Comparison of ENCODE assay signal across 28 cellular contexts in genomic region chr12:44689587-44689986, GRCh38.
"Had no signal": no experiment of that assay in that cellular context is flagged by ENCODE, and none has a peak within 500 bp of the region (broad histone marks: within the 10 kb centered on the region; RNA-seq: fewer than 3 reads in every experiment).

No MANE protein-coding gene starts in this region.

- H3K27ac ChIP-seq: epithelial cell of prostate, esophagus squamous epithelium, gastroesophageal sphincter, hepatocyte, left ventricle myocardium inferior, lower lobe of right lung, parathyroid adenoma, psoas muscle, right lobe of liver, tibial nerve, upper lobe of right lung, vagina had no signal

- H3K36me3 Mint-ChIP-seq: memory B cell; stimulated activated memory B cell treated with anti-CD40 and anti-IgM and Interleukin-4, amounts not matched to agents 10 μg/mL and 1 μg/mL and 100 μg/mL, for 72 hours had no signal

- H3K9me3 ChIP-seq: esophagus squamous epithelium, gastroesophageal sphincter, lower lobe of right lung, psoas muscle, right lobe of liver, upper lobe of right lung, vagina had no signal

- H3K27ac Mint-ChIP-seq: dendritic cell treated with granulocyte-macrophage colony-stimulating factor and Interleukin-4, amounts not matched to agents 40 ng/mL and 50 ng/mL, for 4 days; effector memory CD8-positive, alpha-beta T cell; memory B cell; natural killer cell treated with Interleukin-12 subunit alpha and Interleukin-12 subunit beta and Interleukin-15 and Interleukin-18, amount 100 ng/mL, for 72 hours; stimulated activated memory B cell treated with anti-CD40 and anti-IgM and Interleukin-4, amounts not matched to agents 10 μg/mL and 1 μg/mL and 100 μg/mL, for 72 hours; stimulated activated naive CD8-positive, alpha-beta T cell treated with anti-CD3 and anti-CD28 coated beads, Interleukin-15, Interleukin-2, amounts not matched to agents 100 ng/mL and 50 ng/mL, for 24 hours had no signal

- H3K4me1 ChIP-seq: esophagus squamous epithelium, gastroesophageal sphincter, left ventricle myocardium inferior, lower lobe of right lung, parathyroid adenoma, psoas muscle, right lobe of liver, tibial nerve, upper lobe of right lung, vagina had no signal

- H3K4me2 ChIP-seq: hepatocyte had no signal

- H3K4me3 ChIP-seq: esophagus squamous epithelium, gastroesophageal sphincter, hepatocyte, left ventricle myocardium inferior, lower lobe of right lung, psoas muscle, right lobe of liver, tibial nerve, upper lobe of right lung, vagina had no signal

- DNase-seq: effector memory CD8-positive, alpha-beta T cell; esophagus squamous epithelium; foreskin fibroblast; head of caudate nucleus; kidney; left cardiac atrium; left ventricle myocardium inferior; lower lobe of right lung; midbrain; occipital lobe; psoas muscle; retina; right lobe of liver; stimulated activated CD4-positive, alpha-beta T cell treated with anti-CD3 and anti-CD28 coated beads, Interleukin-15, amount 100 ng/mL, for 24 hours; stimulated activated CD4-positive, alpha-beta T cell treated with anti-CD3 and anti-CD28 coated beads, Interleukin-1b, Interleukin-23, amount 100 ng/mL, for 48 hours; stimulated activated CD4-positive, alpha-beta T cell treated with anti-CD3 and anti-CD28 coated beads, Interleukin-4, amount 100 ng/mL, for 24 hours; upper lobe of right lung had no signal

- H2AFZ ChIP-seq: hepatocyte, parathyroid adenoma had no signal

- H3K27me3 ChIP-seq: esophagus squamous epithelium, gastroesophageal sphincter, hepatocyte, right lobe of liver, tibial nerve, upper lobe of right lung, vagina had no signal

- H3K4me3 Mint-ChIP-seq: dendritic cell treated with granulocyte-macrophage colony-stimulating factor and Interleukin-4, amounts not matched to agents 40 ng/mL and 50 ng/mL, for 4 days; effector memory CD8-positive, alpha-beta T cell; memory B cell; natural killer cell treated with Interleukin-12 subunit alpha and Interleukin-12 subunit beta and Interleukin-15 and Interleukin-18, amount 100 ng/mL, for 72 hours; stimulated activated memory B cell treated with anti-CD40 and anti-IgM and Interleukin-4, amounts not matched to agents 10 μg/mL and 1 μg/mL and 100 μg/mL, for 72 hours; stimulated activated naive CD8-positive, alpha-beta T cell treated with anti-CD3 and anti-CD28 coated beads, Interleukin-15, Interleukin-2, amounts not matched to agents 100 ng/mL and 50 ng/mL, for 24 hours had no signal

- H3K36me3 ChIP-seq: esophagus squamous epithelium, gastroesophageal sphincter, left ventricle myocardium inferior, lower lobe of right lung, right lobe of liver, tibial nerve, upper lobe of right lung, vagina had no signal

- H3K4me1 Mint-ChIP-seq: memory B cell; stimulated activated memory B cell treated with anti-CD40 and anti-IgM and Interleukin-4, amounts not matched to agents 10 μg/mL and 1 μg/mL and 100 μg/mL, for 72 hours had no signal

- ATAC-seq: effector memory CD8-positive, alpha-beta T cell; gastroesophageal sphincter; left cardiac atrium; lower lobe of right lung; natural killer cell treated with Interleukin-12 subunit alpha and Interleukin-12 subunit beta and Interleukin-15 and Interleukin-18, amount 100 ng/mL, for 72 hours; psoas muscle; right lobe of liver; stimulated activated memory B cell treated with anti-CD40 and anti-IgM and Interleukin-4, amounts not matched to agents 10 μg/mL and 1 μg/mL and 100 μg/mL, for 72 hours; upper lobe of right lung had no signal

- H3K9ac ChIP-seq: parathyroid adenoma had no signal

- H3K79me2 ChIP-seq: hepatocyte, parathyroid adenoma had no signal

- H3K27me3 Mint-ChIP-seq: dendritic cell treated with granulocyte-macrophage colony-stimulating factor and Interleukin-4, amounts not matched to agents 40 ng/mL and 50 ng/mL, for 4 days; effector memory CD8-positive, alpha-beta T cell; natural killer cell treated with Interleukin-12 subunit alpha and Interleukin-12 subunit beta and Interleukin-15 and Interleukin-18, amount 100 ng/mL, for 72 hours; stimulated activated memory B cell treated with anti-CD40 and anti-IgM and Interleukin-4, amounts not matched to agents 10 μg/mL and 1 μg/mL and 100 μg/mL, for 72 hours; stimulated activated naive CD8-positive, alpha-beta T cell treated with anti-CD3 and anti-CD28 coated beads, Interleukin-15, Interleukin-2, amounts not matched to agents 100 ng/mL and 50 ng/mL, for 24 hours had no signal
